In genomic region chr2:64646007-64646880, GRCh38 we compare ENCODE assay signal across 7 cellular contexts. TPM values are rescaled to one million over a fixed set of nuclear protein-coding genes. Genes with fewer than 3 reads are reported as not detected.
DNase-seq lines count a peak whose midpoint lies in the region; ATAC-seq, FAIRE-seq and TF ChIP-seq lines count a peak whose summit lies in the region.

No MANE protein-coding gene starts in this region.

- ATAC-seq in WTC11 = no peak
- peak; percentile 61 for ATAC-seq in left lobe of liver
- no peak for ATAC-seq in GM18861 (IDR thresholded peaks at IDR 0.05; ENCODE audit: unreplicated experiment)

- no peaks in the 10 kb centered on the region for H3K27me3 ChIP-seq in bronchial epithelial cell (ENCODE audit: control insufficient read depth, insufficient read depth, low read length)

- no peak for FAIRE-seq in bronchial epithelial cell (lab: Jason Lieb, UNC)

- CTCF ChIA-PET in WTC11 (lab: Charles Lee) = interaction anchor here (0.6 to 4.7 kb wide), 63 partner anchors 8 to 585 kb away, joined by 3 to 51 read pairs (median 4); partner anchors contain the start of genes AFTPH and SERTAD2

- DNase-seq in GM13977 (ENCODE audit: low spot score) = no peak
- peak; percentile 51 for DNase-seq in NCI-H2171 (lab: John Stamatoyannopoulos, UW)
- peak; percentile 85 for DNase-seq in WTC11 (ENCODE audit: low spot score)
- DNase-seq in bronchial epithelial cell (ENCODE audit: low read depth) = peak; percentile 68
- peak; percentile 86 for DNase-seq in left lobe of liver (ENCODE audit: low spot score)
- peak; percentile 89 to 90 for DNase-seq in stimulated activated CD4-positive, alpha-beta T cell treated with anti-CD3 and anti-CD28 coated beads, Interleukin-2, amount 100 ng/mL, for 48 hours

- no peak overlapping the region for H3K4me3 ChIP-seq in bronchial epithelial cell (ENCODE audit: low read depth, low read length)

- peak overlapping the region; percentile 84 for H3K4me3 Mint-ChIP-seq in WTC11

- H3K36me3 Mint-ChIP-seq in WTC11 = no peaks in the 10 kb centered on the region

- H3K4me1 Mint-ChIP-seq in WTC11 = peaks cover 71% of the 10 kb centered on the region

- peaks cover 2% of the 10 kb centered on the region for H3K36me3 ChIP-seq in bronchial epithelial cell (ENCODE audit: control insufficient read depth, insufficient read depth, low read length)

- peaks cover 26% of the 10 kb centered on the region for H3K27me3 Mint-ChIP-seq in WTC11 (ENCODE audit: low read depth)

- TF ChIP-seq CTCF in GM13977 (IDR thresholded peaks at IDR 0.05; ENCODE audit: extremely low read depth, insufficient read depth, missing control alignments) (peak; percentile 90), WTC11 (IDR thresholded peaks at IDR 0.05) (peak; percentile 94), bronchial epithelial cell (IDR thresholded peaks at IDR 0.05; ENCODE audit: insufficient read depth, low read length, severe bottlenecking) (peak; percentile 84)

- POLR2A ChIA-PET in WTC11 (lab: Charles Lee) = interaction anchor here (0.6 to 1.7 kb wide), 2 partner anchors 218 to 588 kb away, joined by 3 to 6 read pairs; no protein-coding TSS in a partner anchor

- H3K27ac Mint-ChIP-seq in WTC11 = peak overlapping the region; percentile 72; the same call in 1 of the 2 replicates

- in situ Hi-C loops in GM13977 (cut with MboI; ENCODE audit: low pct_unique_long_range_greater_than_20kb, low sequenced_read_pairs, unreplicated experiment) = loop anchor here (10.0 kb wide), 1 partner anchor 219 kb away; no protein-coding TSS in a partner anchor

- H3K9me3 Mint-ChIP-seq in WTC11 = no peaks in the 10 kb centered on the region

TF ChIP-seq in WTC11, 78 proteins besides CTCF, POLR2A, EP300 and RAD21:
- TF ChIP-seq CBFB (CRISPR knock-in tag; IDR thresholded peaks at IDR 0.05; ENCODE audit: low read depth) (no peak), ESRRA (CRISPR knock-in tag; IDR thresholded peaks at IDR 0.05; ENCODE audit: borderline replicate concordance) (no peak)
TF ChIP-seq in WTC11: peak in this region for 0.

RNA-seq across cellular contexts. Expression of gene SERTAD2, which starts 7.5 kb away (rescaled TPM):
- 7.9 to 8.0 TPM (median 7.9 TPM) in 3 replicates for total RNA-seq in WTC11 (2021)
- total RNA-seq in bronchial epithelial cell = 4.2 and 9.0 TPM in 2 replicates
- 13.8 TPM for total RNA-seq in left lobe of liver
